33 cellular contexts compared by ENCODE assay signal in genomic region chr9:98760231-98760630, GRCh38. TPM values are rescaled to one million over a fixed set of nuclear protein-coding genes. Genes with fewer than 3 reads are reported as not detected.
"Had no signal": no experiment of that assay in that cellular context is flagged by ENCODE, and none has a peak within 500 bp of the region (broad histone marks: within the 10 kb centered on the region; RNA-seq: fewer than 3 reads in every experiment).

No MANE protein-coding gene starts in this region.

- H3K4me3 ChIP-seq: ascending aorta, cardiac muscle cell, colonic mucosa had no signal

- H3K36me3 ChIP-seq: colonic mucosa had no signal

- H3K27me3 ChIP-seq: ascending aorta, cardiac muscle cell, colonic mucosa had no signal

- FAIRE-seq: bronchial epithelial cell, TTC549 had no signal

- H3K9me3 ChIP-seq: colonic mucosa had no signal

- H3K4me1 ChIP-seq: ascending aorta, colonic mucosa had no signal

- H3K27ac ChIP-seq: ascending aorta, cardiac muscle cell, colonic mucosa, VCaP had no signal

- DNase-seq: activated CD4-positive, alpha-beta memory T cell treated with anti-CD3 and anti-CD28 coated beads for 36 hours; activated CD4-positive, alpha-beta T cell treated with anti-CD3 and anti-CD28 coated beads for 4 hours; activated CD4-positive, alpha-beta T cell treated with anti-CD3 and anti-CD28 coated beads, Interleukin-2, amount 10 ng/mL, durations not matched to agents 24 days and 14 days; activated CD4-positive, alpha-beta T cell treated with anti-CD3 and anti-CD28 coated beads, Interleukin-2, amount 50 U/mL, for 1 hour; activated CD4-positive, alpha-beta T cell treated with anti-CD3 and anti-CD28 coated beads, Interleukin-2, amount 50 U/mL, for 4 hours; activated CD4-positive, CD25-positive, alpha-beta regulatory T cell; activated CD8-positive, alpha-beta memory T cell treated with anti-CD3 and anti-CD28 coated beads, Interleukin-2, amount 50 U/mL, for 4 hours; activated CD8-positive, alpha-beta T cell treated with anti-CD3 and anti-CD28 coated beads for 36 hours; activated effector memory CD4-positive, alpha-beta T cell treated with anti-CD3 and anti-CD28 coated beads, Interleukin-2, amount 50 U/mL, for 16 hours; activated gamma-delta T cell treated with Interleukin-2 at 50 U/mL for 16 hours; activated naive CD4-positive, alpha-beta T cell treated with anti-CD3 and anti-CD28 coated beads, Interleukin-2, amount 10 ng/mL, durations not matched to agents 7 days and 5 days; activated naive CD4-positive, alpha-beta T cell treated with Interleukin-2 at 50 U/mL for 16 hours; activated naive CD8-positive, alpha-beta T cell treated with anti-CD3 and anti-CD28 coated beads, Interleukin-2, amount 10 ng/mL, durations not matched to agents 7 days and 5 days; activated naive CD8-positive, alpha-beta T cell treated with anti-CD3 and anti-CD28 coated beads, Interleukin-2, amount 50 U/mL, for 24 hours; activated T-cell treated with anti-CD3 and anti-CD28 coated beads for 4 hours; activated T-cell treated with anti-CD3 and anti-CD28 coated beads, Interleukin-2, amount 50 U/mL, for 1 hour; activated T-cell treated with anti-CD3 and anti-CD28 coated beads, Interleukin-2, amount 50 U/mL, for 4 hours; activated T-cell treated with anti-CD3 and anti-CD28 coated beads, Interleukin-2, amount 50 U/mL, for 72 hours; amygdala; anterior cingulate cortex; caudate nucleus; cerebellar nuclear complex; colonic mucosa; T-helper 2 cell; T-helper 9 cell had no signal

RNA-seq across cellular contexts. Expression of gene GABBR2, which starts 51.5 kb away (rescaled TPM):
- total RNA-seq: activated CD4-positive, alpha-beta memory T cell treated with anti-CD3 and anti-CD28 coated beads for 36 hours; activated CD4-positive, alpha-beta T cell treated with anti-CD3 and anti-CD28 coated beads, Interleukin-2, amount 10 ng/mL, durations not matched to agents 24 days and 14 days; activated CD8-positive, alpha-beta memory T cell treated with anti-CD3 and anti-CD28 coated beads for 36 hours; activated CD8-positive, alpha-beta T cell treated with anti-CD3 and anti-CD28 coated beads for 36 hours; activated naive CD8-positive, alpha-beta T cell treated with anti-CD3 and anti-CD28 coated beads, Interleukin-2, amount 10 ng/mL, durations not matched to agents 7 days and 5 days; activated T-cell treated with anti-CD3 and anti-CD28 coated beads, Interleukin-2, amount 50 U/mL, for 4 hours; activated T-cell treated with anti-CD3 and anti-CD28 coated beads, Interleukin-2, amount 50 U/mL, for 72 hours; activated T-helper 1 cell treated with anti-CD3 and anti-CD28 coated beads, Interleukin-12 subunit alpha, Interleukin-12 subunit beta, Interleukin-2, Interleukin-4 antibody, amounts not matched to agents 30 ng/mL and 10 ng/mL and 1 ng/mL, durations not matched to agents 14 hours and 24 hours and 36 hours; activated T-helper 17 cell treated with anti-CD3 and anti-CD28 coated beads, Interleukin-2, amount 50 U/mL, for 72 hours; ascending aorta; bronchial epithelial cell had no signal
